Comparison of ENCODE assay signal across 3 cellular contexts in the genomic region with DNA sequence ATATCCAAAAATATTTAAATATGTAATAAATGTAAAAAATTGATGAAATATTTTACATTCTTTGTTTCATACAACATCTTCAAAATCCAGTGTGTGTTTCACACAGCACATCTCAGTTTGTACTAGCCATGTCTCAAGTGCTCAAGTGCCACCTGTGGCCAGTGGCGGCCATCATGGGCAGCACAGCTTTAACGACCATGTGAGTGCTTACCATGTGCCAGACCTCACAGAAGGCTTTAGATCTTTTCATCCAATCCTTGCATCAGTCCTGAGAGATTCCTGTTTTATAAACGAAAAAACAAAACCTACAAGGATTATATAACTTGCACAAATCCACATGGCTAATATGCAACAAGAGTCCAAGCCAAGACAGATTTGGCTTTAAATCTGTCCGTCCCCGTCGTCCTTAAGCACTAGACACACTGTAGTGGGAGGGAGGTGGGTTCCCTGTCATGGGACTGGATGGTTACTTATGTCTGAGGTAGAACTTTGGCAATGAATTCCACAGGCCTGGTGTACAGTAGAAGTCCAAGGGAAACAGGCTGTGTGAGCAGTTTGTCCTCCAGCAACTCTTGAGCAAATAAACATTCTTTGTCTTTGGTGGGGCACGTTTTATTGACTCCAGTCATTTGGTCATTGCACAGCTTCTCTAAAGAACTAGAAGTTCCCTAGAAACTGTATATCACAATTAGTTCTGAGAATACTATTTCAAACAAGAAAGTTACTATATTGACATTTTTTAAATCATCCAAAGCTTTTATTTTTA.
TF ChIP-seq lines count a peak whose summit lies in the region.

No MANE protein-coding gene starts in this region.

TF ChIP-seq in SK-N-SH, 30 proteins besides CTCF, POLR2A, EP300 and RAD21:
- TF ChIP-seq ELF1 (IDR thresholded peaks at IDR 0.05) = no peak
- no peak for TF ChIP-seq TAF1 (IDR thresholded peaks at IDR 0.05; ENCODE audit: borderline replicate concordance, low read depth, low read length)
- no peak for TF ChIP-seq YY1 (IDR thresholded peaks at IDR 0.05; ENCODE audit: low read depth)
- no peak for TF ChIP-seq SIN3A (IDR thresholded peaks at IDR 0.05; ENCODE audit: borderline replicate concordance, low read depth, low read length)
- TF ChIP-seq, protein P1, sequence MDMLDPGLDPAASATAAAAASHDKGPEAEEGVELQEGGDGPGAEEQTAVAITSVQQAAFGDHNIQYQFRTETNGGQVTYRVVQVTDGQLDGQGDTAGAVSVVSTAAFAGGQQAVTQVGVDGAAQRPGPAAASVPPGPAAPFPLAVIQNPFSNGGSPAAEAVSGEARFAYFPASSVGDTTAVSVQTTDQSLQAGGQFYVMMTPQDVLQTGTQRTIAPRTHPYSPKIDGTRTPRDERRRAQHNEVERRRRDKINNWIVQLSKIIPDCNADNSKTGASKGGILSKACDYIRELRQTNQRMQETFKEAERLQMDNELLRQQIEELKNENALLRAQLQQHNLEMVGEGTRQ (IDR thresholded peaks at IDR 0.05; ENCODE audit: borderline replicate concordance, low read depth, low read length) = no peak
- TF ChIP-seq, protein P2, sequence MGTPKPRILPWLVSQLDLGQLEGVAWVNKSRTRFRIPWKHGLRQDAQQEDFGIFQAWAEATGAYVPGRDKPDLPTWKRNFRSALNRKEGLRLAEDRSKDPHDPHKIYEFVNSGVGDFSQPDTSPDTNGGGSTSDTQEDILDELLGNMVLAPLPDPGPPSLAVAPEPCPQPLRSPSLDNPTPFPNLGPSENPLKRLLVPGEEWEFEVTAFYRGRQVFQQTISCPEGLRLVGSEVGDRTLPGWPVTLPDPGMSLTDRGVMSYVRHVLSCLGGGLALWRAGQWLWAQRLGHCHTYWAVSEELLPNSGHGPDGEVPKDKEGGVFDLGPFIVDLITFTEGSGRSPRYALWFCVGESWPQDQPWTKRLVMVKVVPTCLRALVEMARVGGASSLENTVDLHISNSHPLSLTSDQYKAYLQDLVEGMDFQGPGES (IDR thresholded peaks at IDR 0.05; ENCODE audit: low read depth, low read length) = no peak
- TF ChIP-seq, protein P3, sequence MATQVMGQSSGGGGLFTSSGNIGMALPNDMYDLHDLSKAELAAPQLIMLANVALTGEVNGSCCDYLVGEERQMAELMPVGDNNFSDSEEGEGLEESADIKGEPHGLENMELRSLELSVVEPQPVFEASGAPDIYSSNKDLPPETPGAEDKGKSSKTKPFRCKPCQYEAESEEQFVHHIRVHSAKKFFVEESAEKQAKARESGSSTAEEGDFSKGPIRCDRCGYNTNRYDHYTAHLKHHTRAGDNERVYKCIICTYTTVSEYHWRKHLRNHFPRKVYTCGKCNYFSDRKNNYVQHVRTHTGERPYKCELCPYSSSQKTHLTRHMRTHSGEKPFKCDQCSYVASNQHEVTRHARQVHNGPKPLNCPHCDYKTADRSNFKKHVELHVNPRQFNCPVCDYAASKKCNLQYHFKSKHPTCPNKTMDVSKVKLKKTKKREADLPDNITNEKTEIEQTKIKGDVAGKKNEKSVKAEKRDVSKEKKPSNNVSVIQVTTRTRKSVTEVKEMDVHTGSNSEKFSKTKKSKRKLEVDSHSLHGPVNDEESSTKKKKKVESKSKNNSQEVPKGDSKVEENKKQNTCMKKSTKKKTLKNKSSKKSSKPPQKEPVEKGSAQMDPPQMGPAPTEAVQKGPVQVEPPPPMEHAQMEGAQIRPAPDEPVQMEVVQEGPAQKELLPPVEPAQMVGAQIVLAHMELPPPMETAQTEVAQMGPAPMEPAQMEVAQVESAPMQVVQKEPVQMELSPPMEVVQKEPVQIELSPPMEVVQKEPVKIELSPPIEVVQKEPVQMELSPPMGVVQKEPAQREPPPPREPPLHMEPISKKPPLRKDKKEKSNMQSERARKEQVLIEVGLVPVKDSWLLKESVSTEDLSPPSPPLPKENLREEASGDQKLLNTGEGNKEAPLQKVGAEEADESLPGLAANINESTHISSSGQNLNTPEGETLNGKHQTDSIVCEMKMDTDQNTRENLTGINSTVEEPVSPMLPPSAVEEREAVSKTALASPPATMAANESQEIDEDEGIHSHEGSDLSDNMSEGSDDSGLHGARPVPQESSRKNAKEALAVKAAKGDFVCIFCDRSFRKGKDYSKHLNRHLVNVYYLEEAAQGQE (IDR thresholded peaks at IDR 0.05; ENCODE audit: low read depth, low read length) = no peak
- TF ChIP-seq RXRA (IDR thresholded peaks at IDR 0.05; ENCODE audit: borderline replicate concordance, low read depth) = no peak

TF ChIP-seq in SK-N-SH treated with all-trans-retinoic acid at 6 μM for 48 hours, 23 proteins besides CTCF, POLR2A, EP300 and RAD21 (continues in another document):
- TF ChIP-seq TCF4 (CRISPR knock-in tag; IDR thresholded peaks at IDR 0.05; ENCODE audit: borderline replicate concordance) (no peak), ZC3H10 (CRISPR knock-in tag; IDR thresholded peaks at IDR 0.05) (no peak), ESRRG (CRISPR knock-in tag; IDR thresholded peaks at IDR 0.05) (no peak), ISL1 (CRISPR knock-in tag; IDR thresholded peaks at IDR 0.05) (no peak), ZNF565 (CRISPR knock-in tag; conservative IDR thresholded peaks at IDR 0.05; ENCODE audit: low read depth) (no peak), ZNF70 (CRISPR knock-in tag; IDR thresholded peaks at IDR 0.05) (no peak), OSR1 (CRISPR knock-in tag; IDR thresholded peaks at IDR 0.05) (no peak), RARB (CRISPR knock-in tag; IDR thresholded peaks at IDR 0.05) (no peak), TOX (CRISPR knock-in tag; IDR thresholded peaks at IDR 0.05; ENCODE audit: borderline replicate concordance) (no peak), CSDC2 (CRISPR knock-in tag; IDR thresholded peaks at IDR 0.05) (no peak; the same call in 1 of the 2 replicates), GLIS3 (CRISPR knock-in tag; IDR thresholded peaks at IDR 0.05) (no peak), SNAI2 (CRISPR knock-in tag; IDR thresholded peaks at IDR 0.05) (no peak), ZFP3 (CRISPR knock-in tag; IDR thresholded peaks at IDR 0.05) (no peak)
- TF ChIP-seq, protein P4, sequence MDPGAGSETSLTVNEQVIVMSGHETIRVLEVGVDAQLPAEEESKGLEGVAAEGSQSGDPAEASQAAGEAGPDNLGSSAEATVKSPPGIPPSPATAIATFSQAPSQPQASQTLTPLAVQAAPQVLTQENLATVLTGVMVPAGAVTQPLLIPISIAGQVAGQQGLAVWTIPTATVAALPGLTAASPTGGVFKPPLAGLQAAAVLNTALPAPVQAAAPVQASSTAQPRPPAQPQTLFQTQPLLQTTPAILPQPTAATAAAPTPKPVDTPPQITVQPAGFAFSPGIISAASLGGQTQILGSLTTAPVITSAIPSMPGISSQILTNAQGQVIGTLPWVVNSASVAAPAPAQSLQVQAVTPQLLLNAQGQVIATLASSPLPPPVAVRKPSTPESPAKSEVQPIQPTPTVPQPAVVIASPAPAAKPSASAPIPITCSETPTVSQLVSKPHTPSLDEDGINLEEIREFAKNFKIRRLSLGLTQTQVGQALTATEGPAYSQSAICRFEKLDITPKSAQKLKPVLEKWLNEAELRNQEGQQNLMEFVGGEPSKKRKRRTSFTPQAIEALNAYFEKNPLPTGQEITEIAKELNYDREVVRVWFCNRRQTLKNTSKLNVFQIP (CRISPR knock-in tag; IDR thresholded peaks at IDR 0.05; ENCODE audit: borderline replicate concordance, low read depth) = no peak
- TF ChIP-seq, protein P5, sequence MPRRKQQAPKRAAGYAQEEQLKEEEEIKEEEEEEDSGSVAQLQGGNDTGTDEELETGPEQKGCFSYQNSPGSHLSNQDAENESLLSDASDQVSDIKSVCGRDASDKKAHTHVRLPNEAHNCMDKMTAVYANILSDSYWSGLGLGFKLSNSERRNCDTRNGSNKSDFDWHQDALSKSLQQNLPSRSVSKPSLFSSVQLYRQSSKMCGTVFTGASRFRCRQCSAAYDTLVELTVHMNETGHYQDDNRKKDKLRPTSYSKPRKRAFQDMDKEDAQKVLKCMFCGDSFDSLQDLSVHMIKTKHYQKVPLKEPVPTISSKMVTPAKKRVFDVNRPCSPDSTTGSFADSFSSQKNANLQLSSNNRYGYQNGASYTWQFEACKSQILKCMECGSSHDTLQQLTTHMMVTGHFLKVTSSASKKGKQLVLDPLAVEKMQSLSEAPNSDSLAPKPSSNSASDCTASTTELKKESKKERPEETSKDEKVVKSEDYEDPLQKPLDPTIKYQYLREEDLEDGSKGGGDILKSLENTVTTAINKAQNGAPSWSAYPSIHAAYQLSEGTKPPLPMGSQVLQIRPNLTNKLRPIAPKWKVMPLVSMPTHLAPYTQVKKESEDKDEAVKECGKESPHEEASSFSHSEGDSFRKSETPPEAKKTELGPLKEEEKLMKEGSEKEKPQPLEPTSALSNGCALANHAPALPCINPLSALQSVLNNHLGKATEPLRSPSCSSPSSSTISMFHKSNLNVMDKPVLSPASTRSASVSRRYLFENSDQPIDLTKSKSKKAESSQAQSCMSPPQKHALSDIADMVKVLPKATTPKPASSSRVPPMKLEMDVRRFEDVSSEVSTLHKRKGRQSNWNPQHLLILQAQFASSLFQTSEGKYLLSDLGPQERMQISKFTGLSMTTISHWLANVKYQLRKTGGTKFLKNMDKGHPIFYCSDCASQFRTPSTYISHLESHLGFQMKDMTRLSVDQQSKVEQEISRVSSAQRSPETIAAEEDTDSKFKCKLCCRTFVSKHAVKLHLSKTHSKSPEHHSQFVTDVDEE (CRISPR knock-in tag; IDR thresholded peaks at IDR 0.05) = no peak
- TF ChIP-seq, protein P6, sequence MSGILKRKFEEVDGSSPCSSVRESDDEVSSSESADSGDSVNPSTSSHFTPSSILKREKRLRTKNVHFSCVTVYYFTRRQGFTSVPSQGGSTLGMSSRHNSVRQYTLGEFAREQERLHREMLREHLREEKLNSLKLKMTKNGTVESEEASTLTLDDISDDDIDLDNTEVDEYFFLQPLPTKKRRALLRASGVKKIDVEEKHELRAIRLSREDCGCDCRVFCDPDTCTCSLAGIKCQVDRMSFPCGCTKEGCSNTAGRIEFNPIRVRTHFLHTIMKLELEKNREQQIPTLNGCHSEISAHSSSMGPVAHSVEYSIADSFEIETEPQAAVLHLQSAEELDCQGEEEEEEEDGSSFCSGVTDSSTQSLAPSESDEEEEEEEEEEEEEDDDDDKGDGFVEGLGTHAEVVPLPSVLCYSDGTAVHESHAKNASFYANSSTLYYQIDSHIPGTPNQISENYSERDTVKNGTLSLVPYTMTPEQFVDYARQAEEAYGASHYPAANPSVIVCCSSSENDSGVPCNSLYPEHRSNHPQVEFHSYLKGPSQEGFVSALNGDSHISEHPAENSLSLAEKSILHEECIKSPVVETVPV (CRISPR knock-in tag; IDR thresholded peaks at IDR 0.05) = no peak

TF ChIP-seq in GM12878, 131 proteins besides CTCF, POLR2A, EP300 and RAD21 (continues in another document):
- TF ChIP-seq NFYA (IDR thresholded peaks at IDR 0.05; ENCODE audit: borderline replicate concordance, low read depth, low read length) = no peak
- TF ChIP-seq FOXM1 (IDR thresholded peaks at IDR 0.05; ENCODE audit: low read depth, low read length) = no peak
- TF ChIP-seq KLF5 (IDR thresholded peaks at IDR 0.05; ENCODE audit: partially characterized antibody) = no peak
- TF ChIP-seq, protein P2 (IDR thresholded peaks at IDR 0.05) = no peak
- no peak for TF ChIP-seq NR2F1 (conservative IDR thresholded peaks at IDR 0.05)
- TF ChIP-seq, protein P7, sequence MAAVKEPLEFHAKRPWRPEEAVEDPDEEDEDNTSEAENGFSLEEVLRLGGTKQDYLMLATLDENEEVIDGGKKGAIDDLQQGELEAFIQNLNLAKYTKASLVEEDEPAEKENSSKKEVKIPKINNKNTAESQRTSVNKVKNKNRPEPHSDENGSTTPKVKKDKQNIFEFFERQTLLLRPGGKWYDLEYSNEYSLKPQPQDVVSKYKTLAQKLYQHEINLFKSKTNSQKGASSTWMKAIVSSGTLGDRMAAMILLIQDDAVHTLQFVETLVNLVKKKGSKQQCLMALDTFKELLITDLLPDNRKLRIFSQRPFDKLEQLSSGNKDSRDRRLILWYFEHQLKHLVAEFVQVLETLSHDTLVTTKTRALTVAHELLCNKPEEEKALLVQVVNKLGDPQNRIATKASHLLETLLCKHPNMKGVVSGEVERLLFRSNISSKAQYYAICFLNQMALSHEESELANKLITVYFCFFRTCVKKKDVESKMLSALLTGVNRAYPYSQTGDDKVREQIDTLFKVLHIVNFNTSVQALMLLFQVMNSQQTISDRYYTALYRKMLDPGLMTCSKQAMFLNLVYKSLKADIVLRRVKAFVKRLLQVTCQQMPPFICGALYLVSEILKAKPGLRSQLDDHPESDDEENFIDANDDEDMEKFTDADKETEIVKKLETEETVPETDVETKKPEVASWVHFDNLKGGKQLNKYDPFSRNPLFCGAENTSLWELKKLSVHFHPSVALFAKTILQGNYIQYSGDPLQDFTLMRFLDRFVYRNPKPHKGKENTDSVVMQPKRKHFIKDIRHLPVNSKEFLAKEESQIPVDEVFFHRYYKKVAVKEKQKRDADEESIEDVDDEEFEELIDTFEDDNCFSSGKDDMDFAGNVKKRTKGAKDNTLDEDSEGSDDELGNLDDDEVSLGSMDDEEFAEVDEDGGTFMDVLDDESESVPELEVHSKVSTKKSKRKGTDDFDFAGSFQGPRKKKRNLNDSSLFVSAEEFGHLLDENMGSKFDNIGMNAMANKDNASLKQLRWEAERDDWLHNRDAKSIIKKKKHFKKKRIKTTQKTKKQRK (IDR thresholded peaks at IDR 0.05; ENCODE audit: low read depth, low read length) = no peak
- TF ChIP-seq, protein P8, sequence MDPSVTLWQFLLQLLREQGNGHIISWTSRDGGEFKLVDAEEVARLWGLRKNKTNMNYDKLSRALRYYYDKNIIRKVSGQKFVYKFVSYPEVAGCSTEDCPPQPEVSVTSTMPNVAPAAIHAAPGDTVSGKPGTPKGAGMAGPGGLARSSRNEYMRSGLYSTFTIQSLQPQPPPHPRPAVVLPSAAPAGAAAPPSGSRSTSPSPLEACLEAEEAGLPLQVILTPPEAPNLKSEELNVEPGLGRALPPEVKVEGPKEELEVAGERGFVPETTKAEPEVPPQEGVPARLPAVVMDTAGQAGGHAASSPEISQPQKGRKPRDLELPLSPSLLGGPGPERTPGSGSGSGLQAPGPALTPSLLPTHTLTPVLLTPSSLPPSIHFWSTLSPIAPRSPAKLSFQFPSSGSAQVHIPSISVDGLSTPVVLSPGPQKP (IDR thresholded peaks at IDR 0.05; ENCODE audit: low read depth, low read length) = no peak
- no peak for TF ChIP-seq ZNF217 (IDR thresholded peaks at IDR 0.05)
